ENCODE assay signal across 13 cellular contexts in genomic region chr9:131262327-131263032, GRCh38. TPM values are rescaled to one million over a fixed set of nuclear protein-coding genes. Genes with fewer than 3 reads are reported as not detected.
DNase-seq lines count a peak whose midpoint lies in the region; ATAC-seq and FAIRE-seq lines count a peak whose summit lies in the region.
"Had no signal": no experiment of that assay in that cellular context is flagged by ENCODE, and none has a peak within 500 bp of the region (broad histone marks: within the 10 kb centered on the region; RNA-seq: fewer than 3 reads in every experiment).

No MANE protein-coding gene starts in this region.

- H3K4me1 Mint-ChIP-seq in immature natural killer cell = peaks cover 57 to 69% of the 10 kb centered on the region in 2 donors

- no peaks in the 10 kb centered on the region for H3K9me3 Mint-ChIP-seq in immature natural killer cell

- FAIRE-seq in frontal cortex (lab: Jason Lieb, UNC) = no peak

- ATAC-seq in GM18498 (IDR thresholded peaks at IDR 0.05; ENCODE audit: unreplicated experiment) (peak; percentile 55), GM21381 (IDR thresholded peaks at IDR 0.05; ENCODE audit: unreplicated experiment) (peak; percentile 47), HG03457 (IDR thresholded peaks at IDR 0.05; ENCODE audit: unreplicated experiment) (no peak)

- peak; percentile 24 for DNase-seq in NOMO-1 treated with dmso at 0.1 percent for 144 hours (lab: John Stamatoyannopoulos, UW; ENCODE audit: unreplicated experiment)
- no peak for DNase-seq in immature natural killer cell
- no peak for DNase-seq in stimulated activated CD4-positive, alpha-beta T cell treated with anti-CD3 and anti-CD28 coated beads, Interleukin-12 subunit alpha, Interleukin-12 subunit beta, amount 100 ng/mL, for 4 hours
- no peak for DNase-seq in frontal cortex (ENCODE audit: low spot score in 2 of 2)
- DNase-seq in amygdala (lab: John Stamatoyannopoulos, UW) = no peak
- DNase-seq: EL, NCI-H69, occipital lobe, T-helper 9 cell, trophoblast cell had no signal

- H3K27ac Mint-ChIP-seq in immature natural killer cell = peak overlapping the region; percentile 37 to 88 (median 82)

- peaks cover 5 to 9% (median 6%) of the 10 kb centered on the region in 3 donors for H3K27me3 Mint-ChIP-seq in immature natural killer cell (ENCODE audit: low read depth in 3 of 3)

- peaks cover 5 to 18% (median 10%) of the 10 kb centered on the region in 3 donors for H3K36me3 Mint-ChIP-seq in immature natural killer cell

- H3K4me3 Mint-ChIP-seq in immature natural killer cell = peak overlapping the region in 2 of 5 donors; percentile 26 to 40

RNA-seq across cellular contexts. Expression of gene FAM78A, which starts 13.8 kb away (rescaled TPM):
- polyA plus RNA-seq in immature natural killer cell = 10 to 100 TPM in 1 of 3 donors, 1 to 10 TPM in 2; 5.0 to 20.8 (median 7.5) TPM
- total RNA-seq in frontal cortex = 0.82 TPM

RNA-seq across cellular contexts. Expression of gene PLPP7, which starts 27.0 kb away (rescaled TPM):
- polyA plus RNA-seq in immature natural killer cell = 1 to 10 TPM in 2 of 3 donors, under 1 TPM in 1; 0.44 to 1.4 (median 1.2) TPM
- total RNA-seq in frontal cortex = 6.1 TPM
